ENCODE assay signal across 1 cellular context in the genomic region with DNA sequence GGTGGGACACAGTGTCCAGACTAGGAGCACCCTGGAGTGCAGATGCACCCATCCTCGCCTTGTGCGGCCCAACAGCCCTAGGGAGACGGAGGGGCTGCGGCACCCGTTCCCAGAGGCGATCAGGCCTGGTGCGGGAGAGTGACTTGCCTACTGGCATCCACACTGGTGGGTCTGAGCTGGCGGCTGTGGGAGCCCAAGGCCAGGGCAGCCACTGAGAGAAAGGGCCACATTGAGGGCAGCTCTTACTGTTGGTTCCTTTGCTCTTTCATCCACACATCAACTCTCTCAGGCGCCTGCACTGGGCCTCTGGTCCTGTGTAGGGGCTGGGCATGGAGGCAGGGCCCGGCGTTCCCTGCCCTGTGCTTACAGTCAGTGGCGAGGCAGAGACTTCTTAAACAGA.
TF ChIP-seq lines count a peak whose summit lies in the region.

No MANE protein-coding gene starts in this region.

TF ChIP-seq in WTC11, 78 proteins besides CTCF, POLR2A, EP300 and RAD21 (continued from another document):
- TF ChIP-seq, protein P1, sequence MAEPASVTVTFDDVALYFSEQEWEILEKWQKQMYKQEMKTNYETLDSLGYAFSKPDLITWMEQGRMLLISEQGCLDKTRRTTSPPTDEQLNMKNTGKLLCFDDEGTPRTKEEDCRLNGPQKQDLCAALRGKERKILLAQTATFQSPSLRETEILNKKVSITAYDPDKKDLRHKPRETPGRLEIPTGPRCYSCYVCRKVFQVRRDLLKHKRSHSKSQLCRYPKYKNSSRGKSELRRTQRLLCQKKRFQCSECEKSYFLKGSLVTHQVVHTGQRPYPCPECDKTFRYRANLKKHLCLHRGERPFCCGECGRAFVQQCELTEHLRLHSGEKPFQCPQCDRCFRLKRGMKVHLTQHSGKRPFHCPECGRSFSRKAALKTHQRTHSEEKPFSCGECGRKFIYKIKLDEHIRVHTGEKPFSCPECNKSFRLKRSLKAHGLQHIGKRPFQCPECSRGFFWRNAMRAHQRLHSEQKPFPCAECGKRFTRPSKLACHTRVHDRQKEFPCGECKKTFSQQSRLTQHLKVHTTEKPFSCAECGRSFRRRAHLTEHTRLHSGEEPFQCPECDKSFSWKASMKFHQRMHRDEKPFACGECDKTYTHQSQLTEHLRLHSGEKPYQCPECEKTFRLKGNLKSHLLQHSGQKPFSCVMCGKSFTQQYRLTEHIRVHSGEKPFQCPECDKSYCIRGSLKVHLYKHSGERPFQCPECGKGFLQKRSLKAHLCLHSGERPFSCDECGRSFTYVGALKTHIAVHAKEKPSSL (CRISPR knock-in tag; conservative IDR thresholded peaks at IDR 0.05) = no peak
